In genomic region chr2:230362030-230362691, GRCh38 we compare ENCODE assay signal across 21 cellular contexts. TPM values are rescaled to one million over a fixed set of nuclear protein-coding genes. Genes with fewer than 3 reads are reported as not detected.
A peak's percentile ranks its signal among the peaks of the same experiment; 100 is the strongest.
DNase-seq lines count a peak whose midpoint lies in the region; ATAC-seq, FAIRE-seq and TF ChIP-seq lines count a peak whose summit lies in the region.
"Had no signal": no experiment of that assay in that cellular context is flagged by ENCODE, and none has a peak within 500 bp of the region (broad histone marks: within the 10 kb centered on the region; RNA-seq: fewer than 3 reads in every experiment).

No MANE protein-coding gene starts in this region.

- ATAC-seq in activated B cell treated with CpG ODN at 0.5 μM for 24 hours (ENCODE audit: low read depth) (peak; percentile 62), GM23338 (no peak), GM18909 (IDR thresholded peaks at IDR 0.05; ENCODE audit: poor library complexity, unreplicated experiment) (no peak)
- ATAC-seq in naive thymus-derived CD4-positive, alpha-beta T cell: no peak
- ATAC-seq: A549, left cardiac atrium had no signal

- H3K9me3 ChIP-seq in naive thymus-derived CD4-positive, alpha-beta T cell (ENCODE audit: control insufficient read depth in 2 of 3, low read length in 3 of 3): no peaks in the 10 kb centered on the region
- H3K9me3 ChIP-seq: uterus had no signal

- H3K4me1 ChIP-seq in naive thymus-derived CD4-positive, alpha-beta T cell (ENCODE audit: control insufficient read depth in 2 of 2, insufficient read depth in 2 of 2, low read length in 2 of 2): peaks cover 15 to 16% of the 10 kb centered on the region in 2 donors
- H3K4me1 ChIP-seq in GM23338 (ENCODE audit: insufficient read depth): no peaks in the 10 kb centered on the region
- H3K4me1 ChIP-seq: A549, uterus had no signal

- H3K4me3 ChIP-seq in naive thymus-derived CD4-positive, alpha-beta T cell (ENCODE audit: low read length): no peak overlapping the region
- H3K4me3 ChIP-seq in GM23338: no peak overlapping the region
- H3K4me3 ChIP-seq: A549, SK-N-MC, uterus had no signal

- no peaks in the 10 kb centered on the region for H3K27me3 Mint-ChIP-seq in activated CD4-positive, alpha-beta T cell treated with anti-CD3 and anti-CD28 coated beads, Interleukin-2, amount 10 ng/mL, durations not matched to agents 24 days and 14 days
- H3K27me3 Mint-ChIP-seq in activated B cell treated with CpG ODN at 0.5 μM for 24 hours: no peaks in the 10 kb centered on the region
- no peaks in the 10 kb centered on the region for H3K27me3 Mint-ChIP-seq in naive thymus-derived CD4-positive, alpha-beta T cell
- no peaks in the 10 kb centered on the region for H3K27me3 Mint-ChIP-seq in GM23338 (ENCODE audit: insufficient read depth, low read depth, poor library complexity)

- POLR2A ChIA-PET in activated B cell treated with CpG ODN at 0.5 μM for 24 hours (lab: Charles Lee): interaction anchor here (0.6 to 1.6 kb wide), 4 partner anchors 42 to 131 kb away, joined by 3 to 5 read pairs (median 4); no protein-coding TSS in a partner anchor
- POLR2A ChIA-PET in naive thymus-derived CD4-positive, alpha-beta T cell (lab: Charles Lee): interaction anchor here (0.7 to 2.7 kb wide), 6 partner anchors 26 to 142 kb away, joined by 3 to 10 read pairs (median 4); partner anchors contain the start of genes SP100 and SP110

- H3K9me2 ChIP-seq in GM23338 (ENCODE audit: insufficient read depth): peaks cover 15% of the 10 kb centered on the region; the same call in 1 of the 2 replicates

- H3K27ac Mint-ChIP-seq in activated CD4-positive, alpha-beta T cell treated with anti-CD3 and anti-CD28 coated beads, Interleukin-2, amount 10 ng/mL, durations not matched to agents 24 days and 14 days: peak overlapping the region; percentile 82
- H3K27ac Mint-ChIP-seq in activated B cell treated with CpG ODN at 0.5 μM for 24 hours (peak overlapping the region; percentile 80), GM23338 (no peak overlapping the region)
- H3K27ac Mint-ChIP-seq in naive thymus-derived CD4-positive, alpha-beta T cell: peak overlapping the region; percentile 2 to 80 (median 60)
- H3K27ac Mint-ChIP-seq: HFFc6 had no signal

- CTCF ChIA-PET in activated B cell treated with CpG ODN at 0.5 μM for 24 hours (lab: Charles Lee): interaction anchor here (1.2 kb wide), 1 partner anchor 160 kb away, joined by 4 read pairs; no protein-coding TSS in a partner anchor
- CTCF ChIA-PET in naive thymus-derived CD4-positive, alpha-beta T cell (lab: Charles Lee): interaction anchor here (1.6 kb wide), 1 partner anchor 34 kb away, joined by 4 read pairs; the partner anchor contains the start of gene SP140L

- no peak for TF ChIP-seq CTCF in activated B cell treated with CpG ODN at 0.5 μM for 24 hours (IDR thresholded peaks at IDR 0.05)
- TF ChIP-seq CTCF in GM23338 (conservative IDR thresholded peaks at IDR 0.05; ENCODE audit: low read depth in 2 of 2): no peak

- H3K4me3 Mint-ChIP-seq in activated CD4-positive, alpha-beta T cell treated with anti-CD3 and anti-CD28 coated beads, Interleukin-2, amount 10 ng/mL, durations not matched to agents 24 days and 14 days: peak overlapping the region; percentile 7
- peak overlapping the region; percentile 33 for H3K4me3 Mint-ChIP-seq in activated B cell treated with CpG ODN at 0.5 μM for 24 hours
- peak overlapping the region in 9 of 10 donors; percentile 0 to 78 (median 51) for H3K4me3 Mint-ChIP-seq in naive thymus-derived CD4-positive, alpha-beta T cell
- H3K4me3 Mint-ChIP-seq in GM23338: no peak overlapping the region
- H3K4me3 Mint-ChIP-seq: HFFc6 had no signal

- no peak overlapping the region for H2AFZ ChIP-seq in GM23338

- DNase-seq in activated CD4-positive, alpha-beta T cell treated with anti-CD3 and anti-CD28 coated beads, Interleukin-2, amount 10 ng/mL, durations not matched to agents 24 days and 14 days: no peak
- DNase-seq in activated CD4-positive, alpha-beta T cell treated with anti-CD3 and anti-CD28 coated beads for 1 hour: no peak
- DNase-seq in GM19239 (ENCODE audit: insufficient read length, low spot score) (no peak), activated B cell treated with CpG ODN at 0.5 μM for 24 hours (no peak), HUDEP-2 (lab: John Stamatoyannopoulos, UW; ENCODE audit: unreplicated experiment in 76 of 76) (no peak), GM23338 (ENCODE audit: low spot score) (no peak)
- peak in 3 of 9 donors; percentile 12 to 19 (median 13) for DNase-seq in naive thymus-derived CD4-positive, alpha-beta T cell
- DNase-seq: activated CD4-positive, alpha-beta T cell treated with anti-CD3 and anti-CD28 coated beads, Interleukin-2, amount 50 U/mL, for 4 hours; HFFc6; IMR-90; left cardiac atrium; NCI-H1048; NCI-H2107; NCI-H526 treated with DMSO at 0.1 percent for 48 hours; retina; uterus had no signal

- H4K20me1 ChIP-seq in GM23338 (replicated peaks; ENCODE audit: insufficient read depth): no peaks in the 10 kb centered on the region

- H3K4me1 Mint-ChIP-seq in activated CD4-positive, alpha-beta T cell treated with anti-CD3 and anti-CD28 coated beads, Interleukin-2, amount 10 ng/mL, durations not matched to agents 24 days and 14 days: peaks cover 24% of the 10 kb centered on the region
- H3K4me1 Mint-ChIP-seq in activated B cell treated with CpG ODN at 0.5 μM for 24 hours: peaks cover 53% of the 10 kb centered on the region
- H3K4me1 Mint-ChIP-seq in naive thymus-derived CD4-positive, alpha-beta T cell: peaks cover 27 to 70% (median 63%) of the 10 kb centered on the region in 7 donors
- no peaks in the 10 kb centered on the region for H3K4me1 Mint-ChIP-seq in GM23338

- H3K27me3 ChIP-seq in naive thymus-derived CD4-positive, alpha-beta T cell (ENCODE audit: control insufficient read depth in 2 of 2, insufficient read depth in 2 of 2, low read length in 2 of 2): no peaks in the 10 kb centered on the region
- H3K27me3 ChIP-seq in GM23338 (ENCODE audit: insufficient read depth): no peaks in the 10 kb centered on the region
- H3K27me3 ChIP-seq: uterus had no signal

- H3K4me2 ChIP-seq in GM23338: no peak overlapping the region
- H3K4me2 ChIP-seq: A549 had no signal

- peaks cover 7 to 44% (median 10%) of the 10 kb centered on the region in 3 experiments for H3K36me3 ChIP-seq in naive thymus-derived CD4-positive, alpha-beta T cell (ENCODE audit: control insufficient read depth in 2 of 3, insufficient read depth in 3 of 3, low read length in 3 of 3)
- H3K36me3 ChIP-seq in GM23338 (ENCODE audit: insufficient read depth): no peaks in the 10 kb centered on the region
- H3K36me3 ChIP-seq: uterus had no signal

- H3K9me3 Mint-ChIP-seq in activated CD4-positive, alpha-beta T cell treated with anti-CD3 and anti-CD28 coated beads, Interleukin-2, amount 10 ng/mL, durations not matched to agents 24 days and 14 days: peaks cover 22% of the 10 kb centered on the region
- H3K9me3 Mint-ChIP-seq in activated B cell treated with CpG ODN at 0.5 μM for 24 hours (peaks cover 4% of the 10 kb centered on the region), GM23338 (peaks cover 9% of the 10 kb centered on the region; the same call in 1 of the 3 replicates)
- H3K9me3 Mint-ChIP-seq in naive thymus-derived CD4-positive, alpha-beta T cell: peaks cover 0 to 16% (median 4%) of the 10 kb centered on the region in 11 donors

- peak; percentile 4 for FAIRE-seq in GM19239 (lab: Jason Lieb, UNC)
- FAIRE-seq: A549, frontal cortex, TTC549 had no signal

- H3F3A ChIP-seq in GM23338 (replicated peaks; ENCODE audit: low read depth): no peaks in the 10 kb centered on the region

- peak overlapping the region; percentile 31 for H3K27ac ChIP-seq in naive thymus-derived CD4-positive, alpha-beta T cell (ENCODE audit: low read depth, low read length)
- no peak overlapping the region for H3K27ac ChIP-seq in GM23338 (ENCODE audit: low read depth)
- H3K27ac ChIP-seq: A549, SK-N-MC, uterus had no signal

- intact Hi-C loops in activated CD4-positive, alpha-beta T cell treated with anti-CD3 and anti-CD28 coated beads, Interleukin-2, amount 10 ng/mL, durations not matched to agents 24 days and 14 days (cut with micrococcal nuclease): no loop called here
- intact Hi-C loops in activated B cell treated with CpG ODN at 0.5 μM for 24 hours (cut with micrococcal nuclease): loop anchor here (2.0 kb wide), 1 partner anchor 13 kb away; no protein-coding TSS in a partner anchor
- intact Hi-C loops in naive thymus-derived CD4-positive, alpha-beta T cell (cut with micrococcal nuclease): loop anchor here in 1 of 2 donors (5.0 kb wide), 1 partner anchor 35 kb away; the partner anchor contains the start of gene SP140L

- H3K36me3 Mint-ChIP-seq in activated CD4-positive, alpha-beta T cell treated with anti-CD3 and anti-CD28 coated beads, Interleukin-2, amount 10 ng/mL, durations not matched to agents 24 days and 14 days (ENCODE audit: low read depth): peaks cover 85% of the 10 kb centered on the region
- H3K36me3 Mint-ChIP-seq in activated B cell treated with CpG ODN at 0.5 μM for 24 hours (ENCODE audit: low read depth) (peaks cover 84% of the 10 kb centered on the region), GM23338 (ENCODE audit: low read depth) (peaks cover 5% of the 10 kb centered on the region; the same call in 1 of the 3 replicates)
- H3K36me3 Mint-ChIP-seq in naive thymus-derived CD4-positive, alpha-beta T cell: peaks cover 36 to 89% (median 82%) of the 10 kb centered on the region in 5 donors

- H3K79me2 ChIP-seq in GM23338 (replicated peaks; ENCODE audit: insufficient read depth): no peaks in the 10 kb centered on the region

TF ChIP-seq in GM23338, 12 proteins besides CTCF, POLR2A, EP300 and RAD21:
- TF ChIP-seq EZH2 (IDR thresholded peaks at IDR 0.05; ENCODE audit: low read depth, unreplicated experiment): no peak
- no peak for TF ChIP-seq POLR2AphosphoS5 (IDR thresholded peaks at IDR 0.05; ENCODE audit: low read depth)
- no peak for TF ChIP-seq EZH2phosphoT487 (IDR thresholded peaks at IDR 0.05; ENCODE audit: unreplicated experiment)

RNA-seq across cellular contexts. Expression of gene SP140L, which starts 35.2 kb away (rescaled TPM):
- total RNA-seq in activated CD4-positive, alpha-beta T cell treated with anti-CD3 and anti-CD28 coated beads, Interleukin-2, amount 10 ng/mL, durations not matched to agents 24 days and 14 days: 48.9 and 49.1 TPM in 2 replicates
- 106 and 112 TPM in 2 replicates for total RNA-seq in activated B cell treated with CpG ODN at 0.5 μM for 24 hours
- 100 to 1,000 TPM in 2 of 5 experiments, 10 to 100 TPM in 3; 62.8 to 121 (median 89.5) TPM for total RNA-seq in naive thymus-derived CD4-positive, alpha-beta T cell
- polyA plus RNA-seq in naive thymus-derived CD4-positive, alpha-beta T cell: 10 to 100 TPM; 34.1 to 42.4 TPM
- 0.66 and 1.7 TPM in 2 replicates for total RNA-seq in GM23338 (2014; rRNA removed; shearing (Covaris generic))
- polyA plus RNA-seq in GM23338 (2016; fragmentation: Nextera tagmentation; extraction: Ambion mirVana): 1.3 and 1.5 TPM in 2 replicates

RNA-seq across cellular contexts. Expression of gene SP100, which starts 53.8 kb away (rescaled TPM):
- total RNA-seq in activated CD4-positive, alpha-beta T cell treated with anti-CD3 and anti-CD28 coated beads, Interleukin-2, amount 10 ng/mL, durations not matched to agents 24 days and 14 days: 162 and 165 TPM in 2 replicates
- 369 and 433 TPM in 2 replicates for total RNA-seq in activated B cell treated with CpG ODN at 0.5 μM for 24 hours
- total RNA-seq in naive thymus-derived CD4-positive, alpha-beta T cell: 100 to 1,000 TPM; 203 to 391 (median 214) TPM
- polyA plus RNA-seq in naive thymus-derived CD4-positive, alpha-beta T cell: 100 to 1,000 TPM; 103 to 191 TPM
- total RNA-seq in GM23338 (2014; rRNA removed; shearing (Covaris generic)): 0.73 TPM in 1 of 2 replicates, not detected in the other
- 0.44 and 0.47 TPM in 2 replicates for polyA plus RNA-seq in GM23338 (2016; fragmentation: Nextera tagmentation; extraction: Ambion mirVana)

Comparison
In these comparisons a context has a peak if more than half of its experiments do, and no peak if none do; other contexts are left out.
1. RNA of gene SP140L, which starts 35.2 kb away (total RNA-seq): 106 to 112 TPM in activated B cell treated with CpG ODN at 0.5 μM for 24 hours, 62.8 to 121 TPM in naive thymus-derived CD4-positive, alpha-beta T cell and 48.9 to 49.1 TPM in activated CD4-positive, alpha-beta T cell treated with anti-CD3 and anti-CD28 coated beads, Interleukin-2, amount 10 ng/mL, durations not matched to agents 24 days and 14 days; 0.66 to 1.7 TPM in GM23338; every median in the first group is over 10 times any median in the second.
2. RNA of gene SP100, which starts 53.8 kb away (total RNA-seq): 369 to 433 TPM in activated B cell treated with CpG ODN at 0.5 μM for 24 hours, 203 to 391 TPM in naive thymus-derived CD4-positive, alpha-beta T cell and 162 to 165 TPM in activated CD4-positive, alpha-beta T cell treated with anti-CD3 and anti-CD28 coated beads, Interleukin-2, amount 10 ng/mL, durations not matched to agents 24 days and 14 days; 0.73 TPM in GM23338; every median in the first group is over 10 times any median in the second.